ENCODE assay signal across 12 cellular contexts in genomic region chr22:19525116-19525660, GRCh38. TPM values are rescaled to one million over a fixed set of nuclear protein-coding genes. Genes with fewer than 3 reads are reported as not detected.
DNase-seq lines count a peak whose midpoint lies in the region; ATAC-seq and TF ChIP-seq lines count a peak whose summit lies in the region.
"Had no signal": no experiment of that assay in that cellular context is flagged by ENCODE, and none has a peak within 500 bp of the region (broad histone marks: within the 10 kb centered on the region; RNA-seq: fewer than 3 reads in every experiment).

No MANE protein-coding gene starts in this region.

- no peak for TF ChIP-seq CTCF in dorsolateral prefrontal cortex (IDR thresholded peaks at IDR 0.05 in 54 of 56, conservative IDR thresholded peaks at IDR 0.05 in 2 of 56; ENCODE audit: low read depth in 1 of 56, partially characterized antibody in 56 of 56)
- TF ChIP-seq CTCF in lower lobe of right lung (IDR thresholded peaks at IDR 0.05): no peak
- no peak for TF ChIP-seq CTCF in thyroid gland (IDR thresholded peaks at IDR 0.05)

- peaks cover 2% of the 10 kb centered on the region for H3K36me3 Mint-ChIP-seq in T-helper 1 cell treated with Interleukin-12 subunit alpha and Interleukin-12 subunit beta and Interleukin-4 antibody, amounts not matched to agents 30 μg/mL and 1 μg/mL, for 36 hours (ENCODE audit: low read depth)

- peaks cover 21% of the 10 kb centered on the region for H3K27me3 Mint-ChIP-seq in T-helper 1 cell treated with Interleukin-12 subunit alpha and Interleukin-12 subunit beta and Interleukin-4 antibody, amounts not matched to agents 30 μg/mL and 1 μg/mL, for 36 hours (ENCODE audit: low read depth)

- H3K4me1 Mint-ChIP-seq in T-helper 1 cell treated with Interleukin-12 subunit alpha and Interleukin-12 subunit beta and Interleukin-4 antibody, amounts not matched to agents 30 μg/mL and 1 μg/mL, for 36 hours (ENCODE audit: low read depth): peaks cover 6% of the 10 kb centered on the region

- no peaks in the 10 kb centered on the region for H3K9me3 ChIP-seq in lower lobe of right lung
- H3K9me3 ChIP-seq in thyroid gland: no peaks in the 10 kb centered on the region
- H3K9me3 ChIP-seq: ascending aorta had no signal

- no peak overlapping the region for H3K27ac Mint-ChIP-seq in T-helper 1 cell treated with Interleukin-12 subunit alpha and Interleukin-12 subunit beta and Interleukin-4 antibody, amounts not matched to agents 30 μg/mL and 1 μg/mL, for 36 hours
- H3K27ac Mint-ChIP-seq: IgD-negative memory B cell had no signal

- DNase-seq in T-helper 1 cell (no peak), dorsolateral prefrontal cortex (peak in 1 of 10 donors; percentile 20), lower lobe of right lung (no peak), thyroid gland (no peak), HuH-7 (ENCODE audit: low spot score) (no peak), HuH-7.5 (ENCODE audit: low spot score) (no peak), sciatic nerve (ENCODE audit: low spot score) (no peak)
- DNase-seq: DMS 273 treated with DMSO at 0.1 percent for 48 hours had no signal

- H3K36me3 ChIP-seq in lower lobe of right lung (no peaks in the 10 kb centered on the region), thyroid gland (no peaks in the 10 kb centered on the region)
- H3K36me3 ChIP-seq: ascending aorta had no signal

- no peak for TF ChIP-seq POLR2A in thyroid gland (IDR thresholded peaks at IDR 0.05)

- H3K4me1 ChIP-seq in lower lobe of right lung (peaks cover 27% of the 10 kb centered on the region), thyroid gland (peaks cover 0 to 15% of the 10 kb centered on the region in 2 donors)
- H3K4me1 ChIP-seq: ascending aorta had no signal

- H3K4me3 Mint-ChIP-seq in T-helper 1 cell treated with Interleukin-12 subunit alpha and Interleukin-12 subunit beta and Interleukin-4 antibody, amounts not matched to agents 30 μg/mL and 1 μg/mL, for 36 hours: peak overlapping the region; percentile 79

- H3K4me3 ChIP-seq in dorsolateral prefrontal cortex (peak overlapping the region in 43 of 59 donors; percentile 17 to 64 (median 46)), lower lobe of right lung (peak overlapping the region; percentile 61), thyroid gland (replicated peaks in 1 of 3) (peak overlapping the region in 1 of 3 donors; percentile 25)

- peak; percentile 23 to 33 for ATAC-seq in lower lobe of right lung
- no peak for ATAC-seq in sciatic nerve

- peak overlapping the region in 36 of 59 donors; percentile 22 to 75 (median 44) for H3K27ac ChIP-seq in dorsolateral prefrontal cortex
- peak overlapping the region; percentile 91 for H3K27ac ChIP-seq in lower lobe of right lung
- H3K27ac ChIP-seq in thyroid gland: peak overlapping the region; percentile 47 to 80 (median 58)
- H3K27ac ChIP-seq: 22Rv1 had no signal

- peaks cover 0 to 54% (median 33%) of the 10 kb centered on the region in 45 donors for H3K27me3 ChIP-seq in dorsolateral prefrontal cortex
- H3K27me3 ChIP-seq in lower lobe of right lung (ENCODE audit: low read depth): peaks cover 52% of the 10 kb centered on the region
- no peaks in the 10 kb centered on the region for H3K27me3 ChIP-seq in thyroid gland
- H3K27me3 ChIP-seq: ascending aorta had no signal

- intact Hi-C loops in dorsolateral prefrontal cortex (cut with DNase I): no loop called here
- intact Hi-C loops in lower lobe of right lung (cut with DNase I): no loop called here
- intact Hi-C loops in thyroid gland (cut with DNase I): no loop called here
- intact Hi-C loops in sciatic nerve (cut with DNase I): no loop called here

- WGBS in thyroid gland, 2 donors: 78 to 84% methylated on average over 11 to 13 of the region's 15 CpGs

- no peaks in the 10 kb centered on the region for H3K9me3 Mint-ChIP-seq in T-helper 1 cell treated with Interleukin-12 subunit alpha and Interleukin-12 subunit beta and Interleukin-4 antibody, amounts not matched to agents 30 μg/mL and 1 μg/mL, for 36 hours
- H3K9me3 Mint-ChIP-seq: IgD-negative memory B cell had no signal

RNA-seq across cellular contexts. Expression of gene CLDN5, which starts 1.0 kb away (rescaled TPM):
- total RNA-seq in dorsolateral prefrontal cortex (100 to 1,000 TPM in 26 of 120 experiments, 10 to 100 TPM in 94; 31.2 to 203 (median 75.1) TPM), lower lobe of right lung (213 TPM), thyroid gland (100 to 1,000 TPM in 2 of 4 donors, 10 to 100 TPM in 2; 71.8 to 303 (median 131) TPM), sciatic nerve (136 TPM)

RNA-seq across cellular contexts. Expression of gene CDC45, which starts 45.5 kb away (rescaled TPM):
- total RNA-seq in dorsolateral prefrontal cortex (1 to 10 TPM in 17 of 120 experiments, under 1 TPM in 22, not detected in 81; 0.28 to 1.9 (median 0.81) TPM), lower lobe of right lung (1.4 TPM), thyroid gland (1 to 10 TPM in 2 of 4 donors, under 1 TPM in 1, not detected in 1; 0.24 to 1.9 (median 1.7) TPM), sciatic nerve (not detected)
- total RNA-seq: ascending aorta had no signal

RNA-seq across cellular contexts. Expression of gene UFD1, which starts 46.2 kb away (rescaled TPM):
- total RNA-seq in dorsolateral prefrontal cortex (10 to 100 TPM; 26.9 to 61.3 (median 37.7) TPM), lower lobe of right lung (36.7 TPM), thyroid gland (10 to 100 TPM; 29.3 to 52.7 (median 44.2) TPM), sciatic nerve (41.5 TPM)
